In the genomic region with DNA sequence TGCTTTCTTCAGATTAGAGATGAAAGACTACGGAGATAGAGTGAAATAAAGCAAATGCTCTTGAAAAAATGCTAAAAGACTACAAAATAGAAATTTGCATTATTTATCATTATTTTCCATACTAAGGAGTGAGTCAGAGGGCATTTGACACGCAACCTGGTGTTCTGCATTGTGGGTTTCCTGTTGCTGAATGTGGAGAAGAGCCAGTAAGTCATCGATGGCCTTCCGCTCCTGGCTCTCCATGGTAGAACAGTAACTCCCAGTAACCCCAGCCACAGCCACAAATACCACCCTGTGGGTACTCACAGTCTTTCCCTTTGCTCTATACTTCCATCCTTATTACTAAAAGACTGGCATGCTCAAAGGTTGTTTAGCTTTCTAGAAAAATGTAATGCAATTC, we compare ENCODE assay signal across 8 cellular contexts.
DNase-seq lines count a peak whose midpoint lies in the region; ATAC-seq and TF ChIP-seq lines count a peak whose summit lies in the region.

No MANE protein-coding gene starts in this region.

- H3K36me3 Mint-ChIP-seq in neural progenitor cell (no peaks in the 10 kb centered on the region), type B pancreatic cell (no peaks in the 10 kb centered on the region)

- no peak overlapping the region for H2AFZ ChIP-seq in neural progenitor cell (replicated peaks)

- H3K79me2 ChIP-seq in neural progenitor cell (ENCODE audit: low read depth): no peaks in the 10 kb centered on the region

- H3K4me3 ChIP-seq in SK-N-MC (peak overlapping the region; percentile 70), endocrine pancreas (ENCODE audit: control insufficient read depth, insufficient read depth, low read length) (peak overlapping the region; percentile 96), neural progenitor cell (no peak overlapping the region)

- H3K4me2 ChIP-seq in neural progenitor cell: no peak overlapping the region

- H3K27ac Mint-ChIP-seq in neural progenitor cell (no peak overlapping the region), type B pancreatic cell (no peak overlapping the region)

- no peaks in the 10 kb centered on the region for H3K4me1 Mint-ChIP-seq in neural progenitor cell
- H3K4me1 Mint-ChIP-seq in type B pancreatic cell (ENCODE audit: unreplicated experiment): no peaks in the 10 kb centered on the region

- H3K27me3 ChIP-seq in endocrine pancreas (ENCODE audit: control insufficient read depth, insufficient read depth, low read length) (no peaks in the 10 kb centered on the region), neural progenitor cell (no peaks in the 10 kb centered on the region)

- ATAC-seq in GM18870 (IDR thresholded peaks at IDR 0.05; ENCODE audit: unreplicated experiment) (peak; percentile 95), HG02885 (IDR thresholded peaks at IDR 0.05; ENCODE audit: poor library complexity, unreplicated experiment) (peak; percentile 79)

- H3K4me1 ChIP-seq in endocrine pancreas (ENCODE audit: control insufficient read depth, insufficient read depth, low read length) (peaks cover 17% of the 10 kb centered on the region), neural progenitor cell (no peaks in the 10 kb centered on the region)

- no peak for TF ChIP-seq CTCF in neural progenitor cell (IDR thresholded peaks at IDR 0.05)
- no peak for TF ChIP-seq CTCF in type B pancreatic cell (conservative IDR thresholded peaks at IDR 0.05)

- no peaks in the 10 kb centered on the region for H3K9me3 Mint-ChIP-seq in neural progenitor cell
- H3K9me3 Mint-ChIP-seq in type B pancreatic cell: no peaks in the 10 kb centered on the region

- DNase-seq in SK-N-MC (ENCODE audit: low read depth, low spot score) (no peak), stromal cell of bone marrow (ENCODE audit: low read depth) (peak; percentile 30), neural progenitor cell (ENCODE audit: low spot score) (no peak), type B pancreatic cell (ENCODE audit: extremely low spot score, unreplicated experiment) (no peak), erythroblast (lab: John Stamatoyannopoulos, UW) (no peak)

- H3F3A ChIP-seq in neural progenitor cell (ENCODE audit: low read depth): no peaks in the 10 kb centered on the region

- H3K4me3 Mint-ChIP-seq in neural progenitor cell (no peak overlapping the region), type B pancreatic cell (no peak overlapping the region)

- H3K27ac ChIP-seq in SK-N-MC (peak overlapping the region; percentile 70), neural progenitor cell (no peak overlapping the region)

- H3K27me3 Mint-ChIP-seq in neural progenitor cell (ENCODE audit: insufficient read depth, low read depth): no peaks in the 10 kb centered on the region
- no peaks in the 10 kb centered on the region for H3K27me3 Mint-ChIP-seq in type B pancreatic cell

- no peaks in the 10 kb centered on the region for H4K20me1 ChIP-seq in neural progenitor cell (ENCODE audit: low read depth)

- no peaks in the 10 kb centered on the region for H3K9me3 ChIP-seq in SK-N-MC (ENCODE audit: low read depth, low read length)
- no peaks in the 10 kb centered on the region for H3K9me3 ChIP-seq in endocrine pancreas (ENCODE audit: control insufficient read depth, low read length)
- no peaks in the 10 kb centered on the region for H3K9me3 ChIP-seq in neural progenitor cell (ENCODE audit: low read depth)

- no peak for TF ChIP-seq POLR2A in erythroblast (IDR thresholded peaks at IDR 0.05; ENCODE audit: low read length)

- peak overlapping the region; percentile 57 for H3K9ac ChIP-seq in SK-N-MC (ENCODE audit: insufficient read length)
- peak overlapping the region; percentile 14 for H3K9ac ChIP-seq in endocrine pancreas (ENCODE audit: control insufficient read depth, insufficient read depth, low read length)
- H3K9ac ChIP-seq in neural progenitor cell: no peak overlapping the region

- H3K36me3 ChIP-seq in SK-N-MC (ENCODE audit: insufficient read depth, low read length): 0 out of 2 replicates have a peak, but pooled peaks cover 4% of the 10 kb centered on the region
- no peaks in the 10 kb centered on the region for H3K36me3 ChIP-seq in endocrine pancreas (ENCODE audit: control insufficient read depth, insufficient read depth, low read length)
- H3K36me3 ChIP-seq in neural progenitor cell: no peaks in the 10 kb centered on the region
